1 cellular context compared by ENCODE assay signal in the genomic region with DNA sequence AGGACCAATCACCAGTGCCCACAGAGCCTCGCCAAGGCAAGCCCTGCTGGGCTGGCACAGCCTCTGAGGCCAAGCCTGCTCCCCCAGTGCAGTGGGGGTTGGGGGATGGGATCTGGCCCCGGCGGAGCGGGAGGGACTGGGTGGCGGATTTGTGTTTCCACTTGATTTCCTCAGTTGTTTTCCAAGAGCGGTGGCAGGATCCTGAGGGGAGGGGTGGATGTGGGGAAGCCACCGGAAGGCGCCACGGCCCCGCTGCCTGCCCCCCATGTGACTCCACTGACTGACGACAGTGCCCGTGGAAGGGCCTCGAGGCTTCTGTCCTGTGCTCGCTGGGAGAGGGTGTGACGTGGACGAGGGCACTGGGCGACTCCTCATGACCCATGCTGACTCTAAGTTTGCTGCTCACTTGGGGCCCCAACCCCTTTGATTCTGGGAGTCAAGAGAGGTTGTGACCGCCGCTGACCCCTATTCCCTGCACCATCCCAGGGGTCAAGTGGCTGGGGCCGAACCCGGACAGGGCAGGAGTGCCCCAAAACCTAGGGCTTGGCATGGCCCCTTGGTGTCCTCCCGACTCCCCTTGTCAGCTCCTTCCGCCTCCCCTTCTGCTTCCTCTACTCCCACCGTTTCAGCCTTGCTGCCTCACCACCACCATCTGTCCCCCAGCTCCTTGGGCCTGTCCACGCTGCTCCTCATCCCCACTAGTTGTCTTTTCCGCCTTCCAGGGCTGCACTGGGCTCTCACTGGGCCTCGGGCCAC.
TF ChIP-seq lines count a peak whose summit lies in the region.

No MANE protein-coding gene starts in this region.

TF ChIP-seq in GM23338, 12 proteins besides CTCF, POLR2A, EP300 and RAD21 (continued from another document):
- TF ChIP-seq, protein P1, sequence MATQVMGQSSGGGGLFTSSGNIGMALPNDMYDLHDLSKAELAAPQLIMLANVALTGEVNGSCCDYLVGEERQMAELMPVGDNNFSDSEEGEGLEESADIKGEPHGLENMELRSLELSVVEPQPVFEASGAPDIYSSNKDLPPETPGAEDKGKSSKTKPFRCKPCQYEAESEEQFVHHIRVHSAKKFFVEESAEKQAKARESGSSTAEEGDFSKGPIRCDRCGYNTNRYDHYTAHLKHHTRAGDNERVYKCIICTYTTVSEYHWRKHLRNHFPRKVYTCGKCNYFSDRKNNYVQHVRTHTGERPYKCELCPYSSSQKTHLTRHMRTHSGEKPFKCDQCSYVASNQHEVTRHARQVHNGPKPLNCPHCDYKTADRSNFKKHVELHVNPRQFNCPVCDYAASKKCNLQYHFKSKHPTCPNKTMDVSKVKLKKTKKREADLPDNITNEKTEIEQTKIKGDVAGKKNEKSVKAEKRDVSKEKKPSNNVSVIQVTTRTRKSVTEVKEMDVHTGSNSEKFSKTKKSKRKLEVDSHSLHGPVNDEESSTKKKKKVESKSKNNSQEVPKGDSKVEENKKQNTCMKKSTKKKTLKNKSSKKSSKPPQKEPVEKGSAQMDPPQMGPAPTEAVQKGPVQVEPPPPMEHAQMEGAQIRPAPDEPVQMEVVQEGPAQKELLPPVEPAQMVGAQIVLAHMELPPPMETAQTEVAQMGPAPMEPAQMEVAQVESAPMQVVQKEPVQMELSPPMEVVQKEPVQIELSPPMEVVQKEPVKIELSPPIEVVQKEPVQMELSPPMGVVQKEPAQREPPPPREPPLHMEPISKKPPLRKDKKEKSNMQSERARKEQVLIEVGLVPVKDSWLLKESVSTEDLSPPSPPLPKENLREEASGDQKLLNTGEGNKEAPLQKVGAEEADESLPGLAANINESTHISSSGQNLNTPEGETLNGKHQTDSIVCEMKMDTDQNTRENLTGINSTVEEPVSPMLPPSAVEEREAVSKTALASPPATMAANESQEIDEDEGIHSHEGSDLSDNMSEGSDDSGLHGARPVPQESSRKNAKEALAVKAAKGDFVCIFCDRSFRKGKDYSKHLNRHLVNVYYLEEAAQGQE (IDR thresholded peaks at IDR 0.05; ENCODE audit: unreplicated experiment) = no peak
- no peak for TF ChIP-seq STAT1 (IDR thresholded peaks at IDR 0.05; ENCODE audit: unreplicated experiment)
- TF ChIP-seq, protein P2, sequence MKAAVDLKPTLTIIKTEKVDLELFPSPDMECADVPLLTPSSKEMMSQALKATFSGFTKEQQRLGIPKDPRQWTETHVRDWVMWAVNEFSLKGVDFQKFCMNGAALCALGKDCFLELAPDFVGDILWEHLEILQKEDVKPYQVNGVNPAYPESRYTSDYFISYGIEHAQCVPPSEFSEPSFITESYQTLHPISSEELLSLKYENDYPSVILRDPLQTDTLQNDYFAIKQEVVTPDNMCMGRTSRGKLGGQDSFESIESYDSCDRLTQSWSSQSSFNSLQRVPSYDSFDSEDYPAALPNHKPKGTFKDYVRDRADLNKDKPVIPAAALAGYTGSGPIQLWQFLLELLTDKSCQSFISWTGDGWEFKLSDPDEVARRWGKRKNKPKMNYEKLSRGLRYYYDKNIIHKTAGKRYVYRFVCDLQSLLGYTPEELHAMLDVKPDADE (IDR thresholded peaks at IDR 0.05) = no peak
- no peak for TF ChIP-seq ZNF114 (CRISPR knock-in tag; IDR thresholded peaks at IDR 0.05)
- no peak for TF ChIP-seq EZH2phosphoT487 (IDR thresholded peaks at IDR 0.05; ENCODE audit: unreplicated experiment)
- TF ChIP-seq JUNB (IDR thresholded peaks at IDR 0.05; ENCODE audit: unreplicated experiment) = no peak
